ENCODE assay signal across 8 cellular contexts in genomic region chr17:77884019-77884418, GRCh38.
DNase-seq lines count a peak whose midpoint lies in the region; ATAC-seq and TF ChIP-seq lines count a peak whose summit lies in the region.

No MANE protein-coding gene starts in this region.

- H2BK15ac ChIP-seq in neuronal stem cell (ENCODE audit: low read length) = peak overlapping the region; percentile 81

- H3K36me3 ChIP-seq in neuronal stem cell (replicated peaks in 1 of 2; ENCODE audit: control insufficient read depth in 2 of 2, insufficient read depth in 2 of 2, low read length in 2 of 2) (no peaks in the 10 kb centered on the region), mammary epithelial cell (ENCODE audit: insufficient read depth, low read length) (no peaks in the 10 kb centered on the region)

- ATAC-seq in GM18870 (IDR thresholded peaks at IDR 0.05; ENCODE audit: unreplicated experiment) = no peak
- no peak for ATAC-seq in HG02588 (IDR thresholded peaks at IDR 0.05; ENCODE audit: unreplicated experiment)

- CTCF ChIA-PET in mammary epithelial cell (lab: Charles Lee; ENCODE audit: low non-redundant PET) = no interaction called here

- H2BK12ac ChIP-seq in neuronal stem cell (ENCODE audit: low read length) = peak overlapping the region; percentile 63

- H3K4me2 ChIP-seq in neuronal stem cell (ENCODE audit: insufficient read depth, low read length, poor library complexity, severe bottlenecking) (no peak overlapping the region), mammary epithelial cell (ENCODE audit: insufficient read depth, low read depth, low read length) (no peak overlapping the region)

- no peak overlapping the region for H3K14ac ChIP-seq in neuronal stem cell (ENCODE audit: low read length)

- H3K9me3 ChIP-seq in neuronal stem cell (replicated peaks in 1 of 2; ENCODE audit: control insufficient read depth in 2 of 2, insufficient read depth in 1 of 2, low read depth in 1 of 2, low read length in 2 of 2) (no peaks in the 10 kb centered on the region), mammary epithelial cell (replicated peaks; ENCODE audit: insufficient read depth, low read length) (no peaks in the 10 kb centered on the region)

- peak overlapping the region; percentile 77 for H3K18ac ChIP-seq in neuronal stem cell (ENCODE audit: low read length)

- no CpG with 5 or more reads among the region's 11 CpGs for WGBS in neuronal stem cell (ENCODE audit: extremely low coverage in 2 of 2, insufficient read length in 2 of 2, insufficient replicate concordance in 1 of 2), 2 donors
- WGBS in mammary epithelial cell (ENCODE audit: low coverage, missing lambda C conversion rate) = 91% methylated on average over 10 of the region's 11 CpGs

- no peak for TF ChIP-seq CTCF in mammary epithelial cell (conservative IDR thresholded peaks at IDR 0.05 in 1 of 2, IDR thresholded peaks at IDR 0.05 in 1 of 2; ENCODE audit: extremely low read depth in 1 of 2, insufficient read depth in 1 of 2, low read depth in 1 of 2, low read length in 2 of 2)

- H3K9ac ChIP-seq in neuronal stem cell (ENCODE audit: low read depth, low read length, poor library complexity) = peak overlapping the region; percentile 51
- H3K9ac ChIP-seq in mammary epithelial cell (ENCODE audit: insufficient read depth, low read length) = no peak overlapping the region

- H3K4me1 ChIP-seq in neuronal stem cell (ENCODE audit: control insufficient read depth in 2 of 2, insufficient read depth in 1 of 2, low read depth in 1 of 2, low read length in 2 of 2) = peaks cover 22 to 24% of the 10 kb centered on the region in 2 donors
- peaks cover 28% of the 10 kb centered on the region for H3K4me1 ChIP-seq in mammary epithelial cell (ENCODE audit: insufficient read depth, low read length)

- dilution Hi-C loops in mammary epithelial cell (cut with HindIII; ENCODE audit: low sequenced_read_pairs) = loop anchor here (5.0 kb wide), 1 partner anchor 72 kb away; no protein-coding TSS in a partner anchor

- H2BK120ac ChIP-seq in neuronal stem cell (ENCODE audit: low read depth, low read length) = no peak overlapping the region

- H3K27me3 ChIP-seq in neuronal stem cell (ENCODE audit: control insufficient read depth in 3 of 3, insufficient read depth in 3 of 3, low read depth in 1 of 3, low read length in 3 of 3) = peaks cover 0 to 18% (median 4%) of the 10 kb centered on the region in 3 experiments
- H3K27me3 ChIP-seq in mammary epithelial cell (ENCODE audit: insufficient read depth, low read length) = no peaks in the 10 kb centered on the region

- H3K23ac ChIP-seq in neuronal stem cell (ENCODE audit: low read depth, low read length, poor library complexity) = peak overlapping the region; percentile 61

- peak overlapping the region; percentile 23 for H2AK5ac ChIP-seq in neuronal stem cell (ENCODE audit: low read depth, low read length)

- BruUV-seq in mammary epithelial cell (replicated peaks; lab: Mats Ljungman, UMichigan) = no TSS peak

- intact Hi-C loops in mammary epithelial cell (cut with micrococcal nuclease) = no loop called here

- H3K4ac ChIP-seq in neuronal stem cell (ENCODE audit: low read length) = no peak overlapping the region

- no peak overlapping the region for H4K8ac ChIP-seq in neuronal stem cell (ENCODE audit: low read depth, low read length)

- no peak overlapping the region for H4K91ac ChIP-seq in neuronal stem cell (ENCODE audit: low read depth, low read length, poor library complexity)

- no peaks in the 10 kb centered on the region for H4K20me1 ChIP-seq in mammary epithelial cell (ENCODE audit: insufficient read depth, low read length)

- no peak overlapping the region for H2BK5ac ChIP-seq in neuronal stem cell (ENCODE audit: low read length)

- peak overlapping the region; percentile 61 for H3K27ac ChIP-seq in caudate nucleus (ENCODE audit: low read depth, low read length)
- no peak overlapping the region for H3K27ac ChIP-seq in neuronal stem cell (replicated peaks; ENCODE audit: low read length)
- H3K27ac ChIP-seq in mammary epithelial cell (ENCODE audit: insufficient read depth, low read depth, low read length) = no peak overlapping the region

- peak; percentile 42 to 73 for DNase-seq in NCI-H526 (lab: John Stamatoyannopoulos, UW)
- DNase-seq in NCI-H526 treated with DMSO at 0.1 percent for 48 hours (lab: John Stamatoyannopoulos, UW) = no peak
- DNase-seq in NCI-H2227 (lab: John Stamatoyannopoulos, UW; ENCODE audit: unreplicated experiment) = peak; percentile 97
- DNase-seq in caudate nucleus (lab: John Stamatoyannopoulos, UW) = peak; percentile 35 to 98 (median 89)
- peak; percentile 61 for DNase-seq in neuronal stem cell (ENCODE audit: low spot score)
- DNase-seq in mammary epithelial cell = no peak

- H3K79me1 ChIP-seq in neuronal stem cell (ENCODE audit: low read depth, low read length) = no peaks in the 10 kb centered on the region

- in situ Hi-C loops in mammary epithelial cell (cut with MboI; ENCODE audit: low sequenced_read_pairs in 2 of 2) = no loop called here

- H2AFZ ChIP-seq in neuronal stem cell (ENCODE audit: low read length) (peak overlapping the region; percentile 6), mammary epithelial cell (ENCODE audit: low read depth, low read length) (no peak overlapping the region)

- H3K4me3 ChIP-seq in neuronal stem cell (ENCODE audit: low read length in 2 of 2) = no peak overlapping the region
- H3K4me3 ChIP-seq in mammary epithelial cell (replicated peaks in 1 of 3; ENCODE audit: insufficient read depth in 1 of 3, low read depth in 2 of 3, low read length in 3 of 3) = no peak overlapping the region

- H3K79me2 ChIP-seq in mammary epithelial cell (ENCODE audit: insufficient read depth, low read length) = no peaks in the 10 kb centered on the region

Comparison
In these comparisons a context has a peak if more than half of its experiments do, and no peak if none do; other contexts are left out.
1. DNase-seq: peak in NCI-H526 (2 of 2), NCI-H2227 (single experiment), caudate nucleus (61 of 61) and neuronal stem cell (single experiment); none in NCI-H526 treated with DMSO at 0.1 percent for 48 hours (single experiment) and mammary epithelial cell (single experiment).